Comparison of ENCODE assay signal across 1 cellular context in the genomic region with DNA sequence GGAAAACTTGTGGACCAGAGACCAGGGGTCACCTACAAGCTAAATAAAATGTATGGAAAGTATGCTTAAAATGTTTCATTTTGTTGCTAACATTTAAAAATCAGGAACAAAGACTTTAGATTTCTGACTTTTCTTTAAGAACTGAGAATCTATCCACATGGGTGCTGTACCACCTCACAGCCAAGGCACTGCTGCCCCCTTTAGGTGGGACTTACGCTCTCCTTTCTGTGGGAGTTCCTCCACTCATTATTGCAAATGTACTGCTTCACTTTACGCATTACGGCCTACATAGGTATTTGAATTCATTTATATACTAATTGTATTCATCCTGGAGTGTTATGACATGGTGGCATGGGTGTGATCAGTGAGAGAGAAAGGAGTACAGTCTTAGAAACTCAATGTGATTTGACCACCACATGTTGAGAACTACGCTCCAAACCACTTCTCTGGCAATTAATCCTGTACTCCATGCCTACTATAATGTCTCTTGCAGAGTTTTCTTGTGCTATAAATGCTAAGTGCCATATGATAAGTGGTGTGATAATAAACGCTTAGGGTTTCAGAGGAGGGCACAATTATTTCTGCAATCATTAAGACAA.
TF ChIP-seq lines count a peak whose summit lies in the region.

No MANE protein-coding gene starts in this region.

TF ChIP-seq in WTC11, 78 proteins besides CTCF, POLR2A, EP300 and RAD21 (continued from another document):
- TF ChIP-seq, protein P1, sequence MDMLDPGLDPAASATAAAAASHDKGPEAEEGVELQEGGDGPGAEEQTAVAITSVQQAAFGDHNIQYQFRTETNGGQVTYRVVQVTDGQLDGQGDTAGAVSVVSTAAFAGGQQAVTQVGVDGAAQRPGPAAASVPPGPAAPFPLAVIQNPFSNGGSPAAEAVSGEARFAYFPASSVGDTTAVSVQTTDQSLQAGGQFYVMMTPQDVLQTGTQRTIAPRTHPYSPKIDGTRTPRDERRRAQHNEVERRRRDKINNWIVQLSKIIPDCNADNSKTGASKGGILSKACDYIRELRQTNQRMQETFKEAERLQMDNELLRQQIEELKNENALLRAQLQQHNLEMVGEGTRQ (CRISPR knock-in tag; IDR thresholded peaks at IDR 0.05): no peak
- TF ChIP-seq, protein P2, sequence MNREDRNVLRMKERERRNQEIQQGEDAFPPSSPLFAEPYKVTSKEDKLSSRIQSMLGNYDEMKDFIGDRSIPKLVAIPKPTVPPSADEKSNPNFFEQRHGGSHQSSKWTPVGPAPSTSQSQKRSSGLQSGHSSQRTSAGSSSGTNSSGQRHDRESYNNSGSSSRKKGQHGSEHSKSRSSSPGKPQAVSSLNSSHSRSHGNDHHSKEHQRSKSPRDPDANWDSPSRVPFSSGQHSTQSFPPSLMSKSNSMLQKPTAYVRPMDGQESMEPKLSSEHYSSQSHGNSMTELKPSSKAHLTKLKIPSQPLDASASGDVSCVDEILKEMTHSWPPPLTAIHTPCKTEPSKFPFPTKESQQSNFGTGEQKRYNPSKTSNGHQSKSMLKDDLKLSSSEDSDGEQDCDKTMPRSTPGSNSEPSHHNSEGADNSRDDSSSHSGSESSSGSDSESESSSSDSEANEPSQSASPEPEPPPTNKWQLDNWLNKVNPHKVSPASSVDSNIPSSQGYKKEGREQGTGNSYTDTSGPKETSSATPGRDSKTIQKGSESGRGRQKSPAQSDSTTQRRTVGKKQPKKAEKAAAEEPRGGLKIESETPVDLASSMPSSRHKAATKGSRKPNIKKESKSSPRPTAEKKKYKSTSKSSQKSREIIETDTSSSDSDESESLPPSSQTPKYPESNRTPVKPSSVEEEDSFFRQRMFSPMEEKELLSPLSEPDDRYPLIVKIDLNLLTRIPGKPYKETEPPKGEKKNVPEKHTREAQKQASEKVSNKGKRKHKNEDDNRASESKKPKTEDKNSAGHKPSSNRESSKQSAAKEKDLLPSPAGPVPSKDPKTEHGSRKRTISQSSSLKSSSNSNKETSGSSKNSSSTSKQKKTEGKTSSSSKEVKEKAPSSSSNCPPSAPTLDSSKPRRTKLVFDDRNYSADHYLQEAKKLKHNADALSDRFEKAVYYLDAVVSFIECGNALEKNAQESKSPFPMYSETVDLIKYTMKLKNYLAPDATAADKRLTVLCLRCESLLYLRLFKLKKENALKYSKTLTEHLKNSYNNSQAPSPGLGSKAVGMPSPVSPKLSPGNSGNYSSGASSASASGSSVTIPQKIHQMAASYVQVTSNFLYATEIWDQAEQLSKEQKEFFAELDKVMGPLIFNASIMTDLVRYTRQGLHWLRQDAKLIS (CRISPR knock-in tag; IDR thresholded peaks at IDR 0.05; ENCODE audit: borderline replicate concordance): no peak
- TF ChIP-seq FOXK1 (CRISPR knock-in tag; IDR thresholded peaks at IDR 0.05): no peak
- TF ChIP-seq PRRX2 (CRISPR knock-in tag; IDR thresholded peaks at IDR 0.05): no peak
- TF ChIP-seq, protein P3, sequence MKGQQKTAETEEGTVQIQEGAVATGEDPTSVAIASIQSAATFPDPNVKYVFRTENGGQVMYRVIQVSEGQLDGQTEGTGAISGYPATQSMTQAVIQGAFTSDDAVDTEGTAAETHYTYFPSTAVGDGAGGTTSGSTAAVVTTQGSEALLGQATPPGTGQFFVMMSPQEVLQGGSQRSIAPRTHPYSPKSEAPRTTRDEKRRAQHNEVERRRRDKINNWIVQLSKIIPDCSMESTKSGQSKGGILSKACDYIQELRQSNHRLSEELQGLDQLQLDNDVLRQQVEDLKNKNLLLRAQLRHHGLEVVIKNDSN (CRISPR knock-in tag; IDR thresholded peaks at IDR 0.05): no peak
- no peak for TF ChIP-seq ETV6 (CRISPR knock-in tag; IDR thresholded peaks at IDR 0.05)
- no peak for TF ChIP-seq TEAD4 (CRISPR knock-in tag; IDR thresholded peaks at IDR 0.05)
